18 cellular contexts compared by ENCODE assay signal in the genomic region with DNA sequence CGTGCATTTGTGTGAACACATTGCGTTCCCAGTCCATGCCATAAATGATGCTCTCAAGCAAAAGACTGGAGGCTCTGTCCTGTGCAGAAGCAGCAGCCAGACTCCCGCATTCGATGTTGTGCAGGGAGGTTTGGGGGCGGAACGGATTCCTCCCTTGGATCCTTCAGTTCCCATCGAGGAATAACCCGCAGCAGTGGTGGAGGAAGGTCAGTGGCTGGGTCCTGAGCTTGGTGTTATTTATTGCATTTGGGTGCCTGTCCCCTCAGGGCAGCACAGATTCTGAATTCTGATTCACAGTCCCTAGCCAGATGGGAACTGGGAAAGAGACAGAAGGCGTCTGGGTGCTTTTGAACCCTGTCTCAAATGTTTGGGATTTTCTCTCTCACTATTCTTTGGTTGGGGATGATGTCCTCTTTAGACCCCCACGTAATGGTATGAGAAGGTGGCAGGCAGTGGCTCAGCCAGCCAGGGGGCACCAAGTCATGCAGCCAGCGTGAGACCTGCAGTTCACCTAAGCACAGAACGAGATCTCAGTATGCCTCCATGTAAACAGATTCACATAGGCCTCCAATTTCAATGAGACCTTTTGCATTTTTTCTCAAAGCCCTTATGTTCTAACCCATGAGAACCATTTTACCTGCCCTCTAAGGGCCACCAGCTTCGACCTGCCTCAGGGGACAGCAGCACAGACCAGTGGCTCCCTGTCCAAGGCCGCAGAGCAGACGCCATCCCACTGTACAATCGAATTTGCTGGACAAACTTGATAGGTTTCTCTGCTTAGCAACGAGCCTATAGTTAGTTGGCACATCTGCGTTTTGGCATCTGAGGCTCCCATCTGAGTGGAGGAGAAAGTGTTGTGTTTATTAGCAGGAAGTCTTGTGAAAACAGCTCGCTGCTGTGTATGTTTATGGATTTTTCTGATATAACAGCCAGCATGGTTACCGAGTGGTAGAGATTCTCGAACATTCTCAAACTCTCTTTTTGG. TPM values are rescaled to one million over a fixed set of nuclear protein-coding genes. Genes with fewer than 3 reads are reported as not detected.
DNase-seq lines count a peak whose midpoint lies in the region; ATAC-seq and TF ChIP-seq lines count a peak whose summit lies in the region.
"Had no signal": no experiment of that assay in that cellular context is flagged by ENCODE, and none has a peak within 500 bp of the region (broad histone marks: within the 10 kb centered on the region; RNA-seq: fewer than 3 reads in every experiment).

No MANE protein-coding gene starts in this region.

- peak overlapping the region in 2 of 5 experiments; percentile 29 to 47 for H3K4me3 Mint-ChIP-seq in brain
- H3K4me3 Mint-ChIP-seq: nephron had no signal

- H3K27me3 ChIP-seq in lower lobe of right lung (ENCODE audit: low read depth) (no peaks in the 10 kb centered on the region), upper lobe of right lung (no peaks in the 10 kb centered on the region)
- H3K27me3 ChIP-seq: esophagus squamous epithelium, stomach, upper lobe of left lung had no signal

- peaks cover 38% of the 10 kb centered on the region for H3K36me3 Mint-ChIP-seq in brain

- peaks cover 33% of the 10 kb centered on the region for H3K4me1 ChIP-seq in lower lobe of right lung
- H3K4me1 ChIP-seq in upper lobe of right lung = peaks cover 20% of the 10 kb centered on the region

- peaks cover 33% of the 10 kb centered on the region for H3K4me1 Mint-ChIP-seq in brain
- H3K4me1 Mint-ChIP-seq: nephron had no signal

- no peaks in the 10 kb centered on the region for H3K9me3 ChIP-seq in lower lobe of right lung
- no peaks in the 10 kb centered on the region for H3K9me3 ChIP-seq in upper lobe of right lung
- H3K9me3 ChIP-seq: esophagus squamous epithelium, stomach, upper lobe of left lung had no signal

- peak overlapping the region; percentile 77 to 97 (median 79) for H3K27ac Mint-ChIP-seq in brain
- H3K27ac Mint-ChIP-seq: nephron had no signal

- H3K4me3 ChIP-seq in lower lobe of right lung (no peak overlapping the region), upper lobe of right lung (no peak overlapping the region)
- H3K4me3 ChIP-seq: esophagus squamous epithelium, stomach, upper lobe of left lung had no signal

- no peaks in the 10 kb centered on the region for H3K27me3 Mint-ChIP-seq in brain

- peaks cover 30% of the 10 kb centered on the region for H3K36me3 ChIP-seq in lower lobe of right lung
- peaks cover 24% of the 10 kb centered on the region for H3K36me3 ChIP-seq in upper lobe of right lung

- DNase-seq in activated effector memory CD4-positive, alpha-beta T cell treated with anti-CD3 and anti-CD28 coated beads, Interleukin-2, amount 50 U/mL, for 16 hours = peak; percentile 36
- DNase-seq in activated effector memory CD4-positive, alpha-beta T cell treated with Interleukin-2 at 50 U/mL for 16 hours = no peak
- DNase-seq in lower lobe of right lung = peak; percentile 20
- DNase-seq in upper lobe of right lung = peak; percentile 29
- DNase-seq in stimulated activated CD4-positive, alpha-beta T cell treated with anti-CD3 and anti-CD28 coated beads, Interleukin-2, amount 100 ng/mL, for 48 hours = no peak
- DNase-seq in KBM-7 = no peak
- DNase-seq: activated naive CD4-positive, alpha-beta T cell; central memory CD4-positive, alpha-beta T cell; effector CD4-positive, alpha-beta T cell; esophagus squamous epithelium; NCI-H146; NCI-H774; SIG-M5; stomach; upper lobe of left lung had no signal

- intact Hi-C loops in lower lobe of right lung (cut with DNase I) (no loop called here), upper lobe of right lung (cut with DNase I) (no loop called here)

- H3K27ac ChIP-seq in lower lobe of right lung = peak overlapping the region; percentile 13
- H3K27ac ChIP-seq in upper lobe of right lung = no peak overlapping the region
- H3K27ac ChIP-seq: stomach, upper lobe of left lung had no signal

- ATAC-seq in lower lobe of right lung (no peak), upper lobe of right lung (no peak), GM21717 (IDR thresholded peaks at IDR 0.05; ENCODE audit: unreplicated experiment) (no peak)

- TF ChIP-seq CTCF in brain (conservative IDR thresholded peaks at IDR 0.05) (no peak), lower lobe of right lung (IDR thresholded peaks at IDR 0.05) (no peak), upper lobe of right lung (IDR thresholded peaks at IDR 0.05) (no peak)

- in situ Hi-C loops in KBM-7 (cut with MboI; ENCODE audit: low pct_unique_long_range_greater_than_20kb, low sequenced_read_pairs) = no loop called here

- no peaks in the 10 kb centered on the region for H3K9me3 Mint-ChIP-seq in brain
- H3K9me3 Mint-ChIP-seq: nephron had no signal

RNA-seq across cellular contexts. Expression of a gene that starts 17.8 kb away (rescaled TPM):
- polyA plus RNA-seq in brain (ENCODE audit: insufficient read depth, low read depth, low replicate concordance) = 13.7 TPM
- total RNA-seq in lower lobe of right lung (27.0 TPM), upper lobe of right lung (48.7 TPM)

Comparison
In these comparisons a context has a peak if more than half of its experiments do, and no peak if none do; other contexts are left out.
1. DNase-seq: peak in activated effector memory CD4-positive, alpha-beta T cell treated with anti-CD3 and anti-CD28 coated beads, Interleukin-2, amount 50 U/mL, for 16 hours (single experiment), lower lobe of right lung (single experiment) and upper lobe of right lung (single experiment); none in activated effector memory CD4-positive, alpha-beta T cell treated with Interleukin-2 at 50 U/mL for 16 hours (single experiment), stimulated activated CD4-positive, alpha-beta T cell treated with anti-CD3 and anti-CD28 coated beads, Interleukin-2, amount 100 ng/mL, for 48 hours (0 of 2) and KBM-7 (single experiment).